ENCODE assay signal across 8 cellular contexts in genomic region chr2:189024861-189025618, GRCh38. TPM values are rescaled to one million over a fixed set of nuclear protein-coding genes. Genes with fewer than 3 reads are reported as not detected.
A peak's percentile ranks its signal among the peaks of the same experiment; 100 is the strongest.
DNase-seq lines count a peak whose midpoint lies in the region; ATAC-seq, FAIRE-seq and TF ChIP-seq lines count a peak whose summit lies in the region.

No MANE protein-coding gene starts in this region.

- no peaks in the 10 kb centered on the region for H3K27me3 ChIP-seq in HepG2 (ENCODE audit: control insufficient read depth in 1 of 2, insufficient read depth in 2 of 2, low read length in 2 of 2)
- H3K27me3 ChIP-seq in right lobe of liver: no peaks in the 10 kb centered on the region
- no peaks in the 10 kb centered on the region for H3K27me3 ChIP-seq in H1 (replicated peaks in 1 of 4; ENCODE audit: control insufficient read depth in 3 of 4, extremely low read depth in 1 of 4, insufficient read depth in 3 of 4, low read length in 3 of 4)
- H3K27me3 ChIP-seq in aorta (ENCODE audit: control insufficient read depth in 1 of 2, insufficient read depth in 2 of 2, low read length in 1 of 2): no peaks in the 10 kb centered on the region

- H2BK12ac ChIP-seq in H1 (ENCODE audit: low read depth, low read length): no peak overlapping the region

- H3K4me1 ChIP-seq in HepG2 (ENCODE audit: insufficient read depth, low read length) (no peaks in the 10 kb centered on the region), right lobe of liver (no peaks in the 10 kb centered on the region), H1 (replicated peaks in 1 of 4; ENCODE audit: control insufficient read depth in 3 of 4, insufficient read depth in 4 of 4, low read length in 3 of 4) (no peaks in the 10 kb centered on the region), aorta (ENCODE audit: control insufficient read depth in 1 of 2, insufficient read depth in 2 of 2, low read length in 2 of 2) (peaks cover 4 to 9% of the 10 kb centered on the region in 2 donors)

- H4K8ac ChIP-seq in H1 (ENCODE audit: extremely low read depth, insufficient read depth, low read length): no peak overlapping the region

- no peak overlapping the region for H3K27ac ChIP-seq in HepG2 (ENCODE audit: extremely low read length, insufficient read depth, low read length)
- no peak overlapping the region for H3K27ac ChIP-seq in right lobe of liver
- H3K27ac ChIP-seq in H1 (ENCODE audit: low read depth, low read length): no peak overlapping the region
- H3K27ac ChIP-seq in aorta (ENCODE audit: low read depth in 1 of 2, low read length in 2 of 2): peak overlapping the region; percentile 28 to 74

- 5% methylated on average over 4 of the region's 4 CpGs for WGBS in HepG2 (ENCODE audit: low lambda C conversion rate)
- WGBS in right lobe of liver (ENCODE audit: insufficient coverage, low coverage, low lambda C conversion rate, missing lambda C conversion rate): 48% methylated on average over 4 of the region's 4 CpGs
- WGBS in H1 (ENCODE audit: extremely low coverage in 1 of 2, insufficient coverage in 1 of 2, insufficient read length in 1 of 2, insufficient replicate concordance in 2 of 2, low coverage in 1 of 2, low lambda C conversion rate in 2 of 2, missing lambda C conversion rate in 1 of 2), 2 experiments: 82% methylated on average over 4 of the region's 4 CpGs; no CpG with 5 or more reads in 1 of the 2 experiments
- WGBS in aorta, 2 donors: 26 to 28% methylated on average over 4 of the region's 4 CpGs

- no peak overlapping the region for H3K23ac ChIP-seq in H1 (ENCODE audit: insufficient read length)

- no peak overlapping the region for H2BK15ac ChIP-seq in H1 (ENCODE audit: low read length)

- H3K4me3 ChIP-seq in HepG2 (replicated peaks in 1 of 3; ENCODE audit: insufficient read depth in 1 of 3, low read depth in 2 of 3, low read length in 3 of 3) (no peak overlapping the region), right lobe of liver (no peak overlapping the region), H1 (ENCODE audit: extremely low read depth in 1 of 4, insufficient read depth in 2 of 4, low read depth in 3 of 4, low read length in 4 of 4) (no peak overlapping the region), aorta (ENCODE audit: low read length in 2 of 2) (no peak overlapping the region)

- H3K56ac ChIP-seq in H1 (replicated peaks; ENCODE audit: insufficient read length, low read depth, low read length): no peak overlapping the region

- H4K20me1 ChIP-seq in HepG2 (ENCODE audit: insufficient read depth, low read length) (no peaks in the 10 kb centered on the region), H1 (replicated peaks in 1 of 2; ENCODE audit: control insufficient read depth in 1 of 2, insufficient read depth in 2 of 2, low read length in 2 of 2) (no peaks in the 10 kb centered on the region)

- no peak overlapping the region for H3K18ac ChIP-seq in H1 (ENCODE audit: extremely low read depth, low read length)

- H2BK120ac ChIP-seq in H1 (replicated peaks; ENCODE audit: low read depth, low read length): no peak overlapping the region

- intact Hi-C loops in HepG2 (cut with micrococcal nuclease; ENCODE audit: unreplicated experiment): loop anchor here (2.0 to 5.0 kb wide), 2 partner anchors 67 to 264 kb away; no protein-coding TSS in a partner anchor
- intact Hi-C loops in right lobe of liver (cut with DNase I): no loop called here
- intact Hi-C loops in aorta (cut with DNase I): no loop called here

- H3K9ac ChIP-seq in HepG2 (ENCODE audit: insufficient read depth, low read depth, low read length) (no peak overlapping the region), H1 (replicated peaks in 1 of 4; ENCODE audit: extremely low read depth in 1 of 4, low read depth in 3 of 4, low read length in 3 of 4) (no peak overlapping the region)

- H3K4me2 ChIP-seq in HepG2 (ENCODE audit: low read depth, low read length): no peak overlapping the region
- no peak overlapping the region for H3K4me2 ChIP-seq in H1 (ENCODE audit: insufficient read depth in 1 of 2, low read depth in 2 of 2, low read length in 2 of 2)

- H4K91ac ChIP-seq in H1 (replicated peaks; ENCODE audit: insufficient read length, low read length): no peak overlapping the region

- ATAC-seq in HepG2 (peak; percentile 67), right lobe of liver (no peak), aorta (ENCODE audit: low FRiP score) (peak; percentile 14)

- in situ Hi-C loops in HepG2 (cut with HindIII; ENCODE audit: extremely low pct_ligation_motif_present, low pct_unique_long_range_greater_than_20kb): no loop called here

- CTCF ChIA-PET in HepG2 (lab: Yijun Ruan, JAX; ENCODE audit: low intra/inter-chr PET ratio, low total read pairs): interaction anchor here (0.7 to 0.8 kb wide), 2 partner anchors 69 to 263 kb away, joined by 3 read pairs; no protein-coding TSS in a partner anchor
- CTCF ChIA-PET in H1 (lab: Charles Lee; ENCODE audit: partially characterized antibody): interaction anchor here (0.6 to 2.8 kb wide), 22 partner anchors 8 to 434 kb away, joined by 3 to 12 read pairs (median 3); no protein-coding TSS in a partner anchor

- H2AFZ ChIP-seq in HepG2 (ENCODE audit: low read length) (no peak overlapping the region), H1 (ENCODE audit: low read length) (peak overlapping the region; percentile 43; the same call in 1 of the 2 replicates)

- peak; percentile 31; the same call in 1 of the 2 replicates for TF ChIP-seq RAD21 in HepG2 (CRISPR knock-in tag; IDR thresholded peaks at IDR 0.05)
- TF ChIP-seq RAD21 in H1 (IDR thresholded peaks at IDR 0.05 in 1 of 2, conservative IDR thresholded peaks at IDR 0.05 in 1 of 2; ENCODE audit: low read depth in 2 of 2, low read length in 2 of 2): peak; percentile 64 to 69

- H3K79me2 ChIP-seq in HepG2 (ENCODE audit: insufficient read depth, low read length) (no peaks in the 10 kb centered on the region), H1 (ENCODE audit: control insufficient read depth in 1 of 2, insufficient read depth in 2 of 2, low read length in 2 of 2) (no peaks in the 10 kb centered on the region)

- no peak overlapping the region for H2BK20ac ChIP-seq in H1 (ENCODE audit: low read length)

- DNase-seq in HepG2 (ENCODE audit: low spot score) (peak; percentile 18), right lobe of liver (no peak), HT-29 (ENCODE audit: low spot score) (peak; percentile 24), H1 (ENCODE audit: low read depth in 1 of 2, low spot score in 2 of 2) (peak in 1 of 2 experiments; percentile 7), aorta (no peak), T-helper 1 cell (no peak), kidney glomerular epithelial cell (lab: John Stamatoyannopoulos, UW) (no peak), activated gamma-delta T cell treated with Interleukin-2 at 50 U/mL for 16 hours (no peak)

- no peak overlapping the region for H3K4ac ChIP-seq in H1 (replicated peaks; ENCODE audit: insufficient read length, low read depth, low read length)

- no peak overlapping the region for H2AK5ac ChIP-seq in H1 (ENCODE audit: low read depth, low read length)

- TF ChIP-seq CTCF in HepG2 (CRISPR knock-in tag; IDR thresholded peaks at IDR 0.05) (peak; percentile 29; the same call in 1 of the 2 replicates), right lobe of liver (IDR thresholded peaks at IDR 0.05) (peak in 1 of 4 donors; percentile 5), H1 (IDR thresholded peaks at IDR 0.05; ENCODE audit: control extremely low read depth in 1 of 3, insufficient read depth in 1 of 3, low read depth in 1 of 3, low read length in 3 of 3) (peak in 2 of 3 experiments; percentile 59 to 84; a peak in 3 of 4 replicates)

- H3K36me3 ChIP-seq in HepG2 (replicated peaks in 1 of 2; ENCODE audit: control insufficient read depth in 1 of 2, insufficient read depth in 2 of 2, low read length in 2 of 2): no peaks in the 10 kb centered on the region
- H3K36me3 ChIP-seq in right lobe of liver: no peaks in the 10 kb centered on the region
- H3K36me3 ChIP-seq in H1 (ENCODE audit: control insufficient read depth in 2 of 4, insufficient read depth in 4 of 4, low read length in 3 of 4): no peaks in the 10 kb centered on the region
- no peaks in the 10 kb centered on the region for H3K36me3 ChIP-seq in aorta (ENCODE audit: control insufficient read depth in 1 of 2, insufficient read depth in 2 of 2, low read length in 1 of 2)

- no peak for TF ChIP-seq EP300 in HepG2 (IDR thresholded peaks at IDR 0.05; ENCODE audit: low read depth in 2 of 2, low read length in 2 of 2)
- TF ChIP-seq EP300 in HepG2 (CRISPR knock-in tag; IDR thresholded peaks at IDR 0.05; ENCODE audit: borderline replicate concordance): no peak
- no peak for TF ChIP-seq EP300 in H1 (IDR thresholded peaks at IDR 0.05; ENCODE audit: borderline replicate concordance in 1 of 2, low read depth in 2 of 2, low read length in 2 of 2)

- H4K5ac ChIP-seq in H1 (ENCODE audit: insufficient read length, low read depth, low read length): no peak overlapping the region

- TF ChIP-seq POLR2A in HepG2 (IDR thresholded peaks at IDR 0.05; ENCODE audit: insufficient read depth in 1 of 2, low read depth in 2 of 2, low read length in 2 of 2): no peak
- TF ChIP-seq POLR2A in right lobe of liver (IDR thresholded peaks at IDR 0.05): no peak
- no peak for TF ChIP-seq POLR2A in H1 (IDR thresholded peaks at IDR 0.05; ENCODE audit: control extremely low read depth in 1 of 2, low read depth in 2 of 2, low read length in 2 of 2)

- BruUV-seq in HepG2 (replicated peaks; lab: Mats Ljungman, UMichigan): no TSS peak

- FAIRE-seq in HepG2 (lab: Jason Lieb, UNC) (peak; percentile 56), H1 (lab: Jason Lieb, UNC) (no peak)

- no peaks in the 10 kb centered on the region for H3K79me1 ChIP-seq in H1 (ENCODE audit: low read depth, low read length)

- no peak overlapping the region for H2BK5ac ChIP-seq in H1 (ENCODE audit: low read depth, low read length)

- H3K14ac ChIP-seq in H1 (ENCODE audit: insufficient read length): no peak overlapping the region

- POLR2A ChIA-PET in HepG2 (lab: Yijun Ruan, JAX) (no interaction called here), H1 (lab: Charles Lee; ENCODE audit: partially characterized antibody) (no interaction called here)

- H3K23me2 ChIP-seq in H1 (ENCODE audit: low read depth, low read length): no peaks in the 10 kb centered on the region

- no peaks in the 10 kb centered on the region for H3K9me3 ChIP-seq in HepG2 (ENCODE audit: low read length)
- no peaks in the 10 kb centered on the region for H3K9me3 ChIP-seq in right lobe of liver
- no peaks in the 10 kb centered on the region for H3K9me3 ChIP-seq in H1 (ENCODE audit: insufficient read depth in 2 of 2, low read depth in 1 of 2, low read length in 1 of 2)
- no peaks in the 10 kb centered on the region for H3K9me3 ChIP-seq in aorta (ENCODE audit: control insufficient read depth, low read length)

RNA-seq across cellular contexts. Expression of gene COL3A1, which starts 50.9 kb away (rescaled TPM):
- 0.03 and 0.04 TPM in 2 replicates for total RNA-seq in HepG2 (2016; rRNA removed; fragmentation: Illumina TruSeq; extraction: Trizol)
- total RNA-seq in HepG2 (2016; cell fraction: cytosol; rRNA removed; fragmentation: Illumina TruSeq; extraction: Trizol; ENCODE audit: low read depth): not detected in 2 replicates
- total RNA-seq in HepG2 (2016; cell fraction: insoluble cytoplasmic fraction; rRNA removed; fragmentation: Illumina TruSeq; extraction: Trizol): 0.04 and 0.07 TPM in 2 replicates
- not detected in 2 replicates for total RNA-seq in HepG2 (2016; cell fraction: membrane; rRNA removed; fragmentation: Illumina TruSeq; extraction: Trizol)
- not detected in 2 replicates for total RNA-seq in HepG2 (2016; cell fraction: nucleus; rRNA removed; fragmentation: Illumina TruSeq; extraction: Trizol)
- 0.01 TPM in 1 of 2 replicates, not detected in the other for polyA plus RNA-seq in HepG2 (2011; rRNA removed)
- not detected in 2 replicates for polyA plus RNA-seq in HepG2 (2011; cell fraction: cytosol; rRNA removed)
- 0.07 and 0.08 TPM in 2 replicates for polyA plus RNA-seq in HepG2 (2011; cell fraction: nucleus; rRNA removed)
- not detected in 2 replicates for polyA plus RNA-seq in HepG2 (2012)
- polyA plus RNA-seq in HepG2 (2016; cell fraction: cytosol; fragmentation: Illumina TruSeq; extraction: Trizol; ENCODE audit: low read depth): not detected in 2 replicates
- not detected in 2 replicates for polyA plus RNA-seq in HepG2 (2016; cell fraction: insoluble cytoplasmic fraction; fragmentation: Illumina TruSeq; extraction: Trizol; ENCODE audit: low read depth)
- not detected in 2 replicates for polyA plus RNA-seq in HepG2 (2016; cell fraction: membrane; fragmentation: Illumina TruSeq; extraction: Trizol; ENCODE audit: low read depth)
- 0.11 TPM in 1 of 2 replicates, not detected in the other for polyA plus RNA-seq in HepG2 (2016; cell fraction: nucleus; fragmentation: Illumina TruSeq; extraction: Trizol; ENCODE audit: insufficient read depth, low read depth)
- polyA minus RNA-seq in HepG2 (2011; rRNA and poly(A)+ RNA removed; ENCODE audit: low replicate concordance): 0.02 TPM in 1 of 2 replicates, not detected in the other
- polyA minus RNA-seq in HepG2 (2011; cell fraction: cytosol; rRNA and poly(A)+ RNA removed): not detected in 2 replicates
- not detected in 2 replicates for polyA minus RNA-seq in HepG2 (2011; cell fraction: nucleus; rRNA and poly(A)+ RNA removed)
- 10 to 100 TPM; 13.8 to 97.0 (median 60.9) TPM for total RNA-seq in right lobe of liver
- total RNA-seq in HT-29 (2014; rRNA removed; shearing (Covaris generic)): not detected in 2 replicates
- total RNA-seq in H1 (2021; fragmentation: NEBNext Ultra II Directional; extraction: Animal tissue kit (Norgen Biotek cat#: 25700)): 0.07 TPM in 1 of 2 replicates, not detected in the other
- polyA plus RNA-seq in H1 (2011; rRNA removed): 0.06 and 0.11 TPM in 2 replicates
- 0.03 TPM for polyA plus RNA-seq in H1 (2011; cell fraction: cytosol; rRNA removed)
- polyA plus RNA-seq in H1 (2011; cell fraction: nucleus; rRNA removed): 0.27 TPM
- polyA plus RNA-seq in H1 (2012, experiment 1 of 2): 0.28 to 3.2 TPM (median 1.8 TPM) in 4 replicates
- 0.56 TPM for polyA plus RNA-seq in H1 (2012, experiment 2 of 2)
- polyA plus RNA-seq in H1 (2013, experiment 1 of 2): 0.10 TPM
- polyA plus RNA-seq in H1 (2013, experiment 2 of 2): 0.13 TPM
- polyA minus RNA-seq in H1 (2011; rRNA and poly(A)+ RNA removed): 0.03 and 0.17 TPM in 2 replicates
- polyA minus RNA-seq in H1 (2011; cell fraction: cytosol; rRNA and poly(A)+ RNA removed): not detected
- not detected for polyA minus RNA-seq in H1 (2011; cell fraction: nucleus; rRNA and poly(A)+ RNA removed)
- total RNA-seq in aorta: 1,000 to 10,000 TPM in 1 of 2 donors, 100 to 1,000 TPM in 1; 673 to 1,346 TPM
- 100 to 1,000 TPM; 155 to 875 TPM for polyA plus RNA-seq in aorta

Comparison
In these comparisons a context has a peak if more than half of its experiments do, and no peak if none do; other contexts are left out.
1. ATAC-seq: peak in HepG2 (single experiment) and aorta (single experiment); none in right lobe of liver (0 of 4).
2. DNase-seq: peak in HepG2 (single experiment) and HT-29 (single experiment); none in right lobe of liver (0 of 3), aorta (0 of 2), T-helper 1 cell (0 of 5), kidney glomerular epithelial cell (single experiment) and activated gamma-delta T cell treated with Interleukin-2 at 50 U/mL for 16 hours (single experiment).
3. RNA of gene COL3A1, which starts 50.9 kb away (total RNA-seq): 673 to 1,346 TPM in aorta and 13.8 to 97.0 TPM in right lobe of liver; 0.07 TPM in H1, 0.03 to 0.07 TPM in HepG2 and not detected in HT-29; every median in the first group is over 10 times any median in the second.
4. H3K27ac ChIP-seq: peak in aorta (2 of 2); none in HepG2 (single experiment), right lobe of liver (0 of 3) and H1 (single experiment).
5. Of the 41 proteins assayed by ChIP-seq in both HepG2 and H1: peak only in HepG2: none; only in H1: none; in both: CTCF and RAD21; in neither: 39.